Comparison of ENCODE assay signal across 8 cellular contexts in the genomic region with DNA sequence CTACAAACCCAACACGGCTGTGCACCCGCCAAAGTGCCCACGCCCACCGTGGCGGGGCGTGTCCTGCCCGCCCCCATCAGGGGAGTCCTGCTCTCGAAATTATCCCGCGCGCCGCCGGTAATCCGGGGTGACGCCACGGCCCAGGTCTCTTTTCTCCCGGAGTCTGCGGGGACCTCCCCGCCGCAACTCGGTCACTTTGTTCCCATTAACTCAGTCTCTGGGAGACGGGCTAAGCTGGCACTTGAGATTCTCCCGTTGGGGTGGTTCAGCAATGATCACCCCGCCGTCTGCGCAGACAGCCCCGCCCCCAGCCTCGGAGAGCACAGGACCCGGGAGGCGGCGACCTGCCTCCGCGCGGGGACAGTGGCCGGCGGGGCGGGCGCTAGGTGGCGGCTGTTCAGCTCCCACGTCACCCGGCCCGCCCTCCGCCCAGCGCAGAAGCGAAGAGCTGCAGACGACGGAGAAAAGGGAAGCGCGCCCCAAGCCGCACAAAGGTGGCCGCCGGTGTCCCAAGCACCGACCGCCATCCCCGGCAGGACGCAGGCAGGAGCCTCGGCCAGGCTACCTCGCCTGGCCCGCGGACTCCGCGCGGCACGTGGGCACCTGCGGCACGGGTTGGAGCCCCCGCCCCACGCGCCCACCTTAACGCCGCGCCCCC. TPM values are rescaled to one million over a fixed set of nuclear protein-coding genes. Genes with fewer than 3 reads are reported as not detected.
DNase-seq lines count a peak whose midpoint lies in the region; ATAC-seq and TF ChIP-seq lines count a peak whose summit lies in the region.

No MANE protein-coding gene starts in this region.

- peak overlapping the region; percentile 56 to 80 (median 66) for H3K4me3 ChIP-seq in right lobe of liver

- no peak overlapping the region for H3K27ac Mint-ChIP-seq in chondrocyte (ENCODE audit: unreplicated experiment)

- H3K36me3 ChIP-seq in right lobe of liver = no peaks in the 10 kb centered on the region

- no peaks in the 10 kb centered on the region for H3K9me3 ChIP-seq in right lobe of liver

- 0% methylated on average over 12 of the region's 72 CpGs for WGBS in right lobe of liver (ENCODE audit: insufficient coverage, low coverage, low lambda C conversion rate, missing lambda C conversion rate)

- peak overlapping the region; percentile 59 to 74 (median 62) for H3K27ac ChIP-seq in right lobe of liver

- peaks cover 0 to 7% (median 2%) of the 10 kb centered on the region in 4 donors for H3K4me1 ChIP-seq in right lobe of liver

- peak; percentile 72 for ATAC-seq in GM18520 (IDR thresholded peaks at IDR 0.05; ENCODE audit: unreplicated experiment)
- peak; percentile 78 for ATAC-seq in HG03039 (IDR thresholded peaks at IDR 0.05; ENCODE audit: unreplicated experiment)
- ATAC-seq in activated CD4-positive, CD25-positive, alpha-beta regulatory T cell treated with anti-CD3 and anti-CD28 coated beads, Interleukin-2, amount 50 U/mL, for 24 hours = peak; percentile 93 to 94
- ATAC-seq in right lobe of liver = peak; percentile 98 to 99 (median 98)

- H3K9me3 Mint-ChIP-seq in chondrocyte (ENCODE audit: low read depth) = no peaks in the 10 kb centered on the region

- no peaks in the 10 kb centered on the region for H3K36me3 Mint-ChIP-seq in chondrocyte (ENCODE audit: low read depth)

- peak; percentile 69 for TF ChIP-seq CTCF in chondrocyte (IDR thresholded peaks at IDR 0.05)
- peak; percentile 21 to 52 (median 37) for TF ChIP-seq CTCF in right lobe of liver (IDR thresholded peaks at IDR 0.05)

- no peaks in the 10 kb centered on the region for H3K27me3 ChIP-seq in right lobe of liver

- peaks cover 64% of the 10 kb centered on the region for H3K27me3 Mint-ChIP-seq in chondrocyte (ENCODE audit: low read depth)

- in situ Hi-C loops in ACHN (cut with HindIII; ENCODE audit: low pct_ligation_motif_present, low pct_unique_long_range_greater_than_20kb, low sequenced_read_pairs) = no loop called here

- peaks cover 17% of the 10 kb centered on the region for H3K4me1 Mint-ChIP-seq in chondrocyte (ENCODE audit: low read depth)

- peak overlapping the region; percentile 76 for H3K4me3 Mint-ChIP-seq in chondrocyte (ENCODE audit: unreplicated experiment)

- TF ChIP-seq POLR2A in right lobe of liver (IDR thresholded peaks at IDR 0.05) = peak; percentile 90

- intact Hi-C loops in right lobe of liver (cut with DNase I) = no loop called here

- DNase-seq in ACHN = peak; percentile 44
- DNase-seq in NCI-H2196 (lab: John Stamatoyannopoulos, UW; ENCODE audit: unreplicated experiment) = peak; percentile 53
- no peak for DNase-seq in chondrocyte (ENCODE audit: low spot score)
- peak; percentile 94 to 96 (median 95) for DNase-seq in right lobe of liver
- DNase-seq in stimulated activated CD4-positive, alpha-beta T cell treated with anti-CD3 and anti-CD28 coated beads, Interleukin-4, amount 100 ng/mL, for 48 hours (ENCODE audit: low read depth in 2 of 2) = peak; percentile 79 to 87

RNA-seq across cellular contexts. Expression of gene SF3B5, which starts 31.5 kb away (rescaled TPM):
- total RNA-seq in chondrocyte = 97.9 to 118 TPM (median 101 TPM) in 3 replicates
- total RNA-seq in right lobe of liver = 100 to 1,000 TPM in 2 of 6 experiments, 10 to 100 TPM in 4; 59.2 to 206 (median 70.6) TPM

RNA-seq across cellular contexts. Expression of gene PLAGL1, which starts 55.8 kb away (rescaled TPM):
- total RNA-seq in chondrocyte (81.9 to 105 TPM (median 83.1 TPM) in 3 replicates), right lobe of liver (1 to 10 TPM in 5 of 6 experiments, under 1 TPM in 1; 0.74 to 3.2 (median 1.6) TPM)

Comparison
In these comparisons a context has a peak if more than half of its experiments do, and no peak if none do; other contexts are left out.
1. RNA of gene PLAGL1, which starts 55.8 kb away (total RNA-seq): 81.9 to 105 TPM in chondrocyte; 0.74 to 3.2 TPM in right lobe of liver; every median in the first group is over 10 times any median in the second.
2. Peak in every context shown above with its lines, with median percentiles within 50 percentile points of each other: ATAC-seq.